8 cellular contexts compared by ENCODE assay signal in genomic region chr15:71752604-71753289, GRCh38. TPM values are rescaled to one million over a fixed set of nuclear protein-coding genes. Genes with fewer than 3 reads are reported as not detected.
DNase-seq lines count a peak whose midpoint lies in the region; ATAC-seq and TF ChIP-seq lines count a peak whose summit lies in the region.

No MANE protein-coding gene starts in this region.

- peak; percentile 10 for DNase-seq in stimulated activated CD4-positive, alpha-beta T cell treated with anti-CD3 and anti-CD28 coated beads, Interleukin-1b, Interleukin-23, amount 100 ng/mL, for 48 hours
- no peak for DNase-seq in stimulated activated CD4-positive, alpha-beta T cell treated with anti-CD3 and anti-CD28 coated beads, Interleukin-12 subunit alpha, Interleukin-12 subunit beta, amount 100 ng/mL, for 4 hours
- DNase-seq in NCI-H460 (ENCODE audit: extremely low read depth, low read depth): peak; percentile 81
- peak in 10 of 61 donors; percentile 3 to 36 (median 14) for DNase-seq in caudate nucleus (lab: John Stamatoyannopoulos, UW)
- DNase-seq in nephron progenitor cell: peak; percentile 17
- no peak for DNase-seq in NCI-H1930 (lab: John Stamatoyannopoulos, UW)
- no peak for DNase-seq in effector memory CD8-positive, alpha-beta T cell

- ATAC-seq in HG03135 (IDR thresholded peaks at IDR 0.05; ENCODE audit: unreplicated experiment): no peak
- no peak for ATAC-seq in effector memory CD8-positive, alpha-beta T cell (replicated peaks)

- peak; percentile 30 for TF ChIP-seq CTCF in nephron progenitor cell (IDR thresholded peaks at IDR 0.05)

- no peak overlapping the region for H3K27ac Mint-ChIP-seq in nephron progenitor cell
- no peak overlapping the region for H3K27ac Mint-ChIP-seq in effector memory CD8-positive, alpha-beta T cell

- H3K36me3 Mint-ChIP-seq in nephron progenitor cell (ENCODE audit: low read depth): peaks cover 15% of the 10 kb centered on the region
- H3K36me3 Mint-ChIP-seq in effector memory CD8-positive, alpha-beta T cell (ENCODE audit: insufficient read depth): peaks cover 2% of the 10 kb centered on the region

- H3K27ac ChIP-seq in caudate nucleus (ENCODE audit: low read depth, low read length): peak overlapping the region; percentile 18

- peaks cover 3% of the 10 kb centered on the region for H3K27me3 Mint-ChIP-seq in nephron progenitor cell (ENCODE audit: low read depth, poor library complexity)
- peaks cover 20 to 34% of the 10 kb centered on the region in 2 donors for H3K27me3 Mint-ChIP-seq in effector memory CD8-positive, alpha-beta T cell

- H3K4me3 Mint-ChIP-seq in nephron progenitor cell: no peak overlapping the region
- H3K4me3 Mint-ChIP-seq in effector memory CD8-positive, alpha-beta T cell: no peak overlapping the region

- H3K9me3 Mint-ChIP-seq in nephron progenitor cell: peaks cover 12% of the 10 kb centered on the region
- H3K9me3 Mint-ChIP-seq in effector memory CD8-positive, alpha-beta T cell: no peaks in the 10 kb centered on the region

- peaks cover 7% of the 10 kb centered on the region for H3K4me1 Mint-ChIP-seq in nephron progenitor cell
- H3K4me1 Mint-ChIP-seq in effector memory CD8-positive, alpha-beta T cell (ENCODE audit: low read depth in 2 of 2): no peaks in the 10 kb centered on the region

RNA-seq across cellular contexts. Expression of gene NR2E3, which starts 57.6 kb away (rescaled TPM):
- total RNA-seq in NCI-H460 (2014; rRNA removed; shearing (Covaris generic)): 0.23 and 0.37 TPM in 2 replicates
- polyA plus RNA-seq in NCI-H460 (2014; cell fraction: nucleus; rRNA removed): 0.18 and 2.3 TPM in 2 replicates

Comparison
In these comparisons a context has a peak if more than half of its experiments do, and no peak if none do; other contexts are left out.
1. DNase-seq: peak in stimulated activated CD4-positive, alpha-beta T cell treated with anti-CD3 and anti-CD28 coated beads, Interleukin-1b, Interleukin-23, amount 100 ng/mL, for 48 hours (single experiment), NCI-H460 (single experiment) and nephron progenitor cell (single experiment); none in stimulated activated CD4-positive, alpha-beta T cell treated with anti-CD3 and anti-CD28 coated beads, Interleukin-12 subunit alpha, Interleukin-12 subunit beta, amount 100 ng/mL, for 4 hours (single experiment), NCI-H1930 (0 of 2) and effector memory CD8-positive, alpha-beta T cell (0 of 3).